In the genomic region with DNA sequence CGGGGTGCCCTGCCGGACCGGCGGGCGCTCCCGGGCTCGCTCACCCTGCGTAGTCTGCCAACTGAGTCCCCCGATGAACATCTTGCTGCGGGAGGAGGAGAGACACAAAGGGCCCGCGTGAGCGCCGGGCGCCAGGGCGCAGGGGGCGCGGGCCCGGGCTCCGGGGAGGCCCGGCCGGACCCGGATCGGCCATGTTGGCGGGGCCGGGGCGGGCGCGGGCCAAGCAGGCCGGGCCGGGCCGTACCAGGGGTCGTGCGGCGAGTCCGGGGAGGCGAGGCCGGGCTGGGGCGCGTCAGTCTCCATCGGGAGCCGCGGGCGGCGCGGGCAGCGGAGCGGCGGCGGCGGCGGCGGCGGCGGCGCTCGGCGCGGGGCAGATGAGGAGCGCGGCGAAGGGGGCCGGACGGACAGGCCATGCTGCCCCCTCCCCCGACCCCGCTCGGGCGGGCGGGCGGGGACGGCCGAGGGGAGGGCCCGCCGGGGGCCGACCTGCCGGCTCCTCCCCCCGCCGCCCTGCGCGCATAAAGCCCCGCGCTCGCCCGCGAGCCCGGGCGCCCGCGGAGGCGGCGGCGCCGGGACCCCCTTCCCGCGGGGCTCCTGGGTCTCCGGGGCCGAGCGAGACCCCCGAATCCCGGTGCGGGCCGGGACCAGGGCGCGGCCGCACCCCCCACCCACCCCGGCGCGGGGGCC, we compare ENCODE assay signal across 8 cellular contexts. TPM values are rescaled to one million over a fixed set of nuclear protein-coding genes. Genes with fewer than 3 reads are reported as not detected.
A peak's percentile ranks its signal among the peaks of the same experiment; 100 is the strongest.
DNase-seq lines count a peak whose midpoint lies in the region; ATAC-seq lines count a peak whose summit lies in the region.

TSS of gene MSI1 (minus strand) at position 376 of the 687 bp plus-strand sequence. CDS start at position 303, 73 bp downstream.

- H3K27ac Mint-ChIP-seq in naive thymus-derived CD8-positive, alpha-beta T cell = peak within 1 kb of the TSS in 3 of 10 donors; percentile 31 to 71 (median 36)

- H3K36me3 Mint-ChIP-seq in naive thymus-derived CD8-positive, alpha-beta T cell = peaks cover 0 to 10% (median 0%) of the 10 kb centered on the region in 3 donors

- H3K4me3 ChIP-seq in BLaER1 (peak within 1 kb of the TSS; percentile 64), MG63 (peak within 1 kb of the TSS; percentile 22; the same call in 1 of the 2 replicates), duodenal mucosa (ENCODE audit: low read depth in 1 of 2, low read length in 2 of 2) (peak within 1 kb of the TSS; percentile 61 to 63)

- peaks cover 13 to 19% (median 14%) of the 10 kb centered on the region in 4 donors for H3K4me1 Mint-ChIP-seq in naive thymus-derived CD8-positive, alpha-beta T cell

- H3K27me3 Mint-ChIP-seq in naive thymus-derived CD8-positive, alpha-beta T cell = peaks cover 46 to 87% (median 68%) of the 10 kb centered on the region in 5 donors

- peak within 1 kb of the TSS; percentile 70 to 87 (median 78) for H3K4me3 Mint-ChIP-seq in naive thymus-derived CD8-positive, alpha-beta T cell

- no peak within 1 kb of the TSS for H3K9ac ChIP-seq in BLaER1
- H3K9ac ChIP-seq in duodenal mucosa (ENCODE audit: low read depth in 1 of 2, low read length in 2 of 2) = peak within 1 kb of the TSS; percentile 57 to 60

- ATAC-seq in naive thymus-derived CD8-positive, alpha-beta T cell = peak; percentile 42 to 53

- H3K36me3 ChIP-seq in BLaER1 (no peaks in the 10 kb centered on the region), MG63 (no peaks in the 10 kb centered on the region), duodenal mucosa (ENCODE audit: control insufficient read depth in 1 of 2, insufficient read depth in 2 of 2, low read length in 2 of 2) (no peaks in the 10 kb centered on the region)

- H3K9me3 Mint-ChIP-seq in naive thymus-derived CD8-positive, alpha-beta T cell = no peaks in the 10 kb centered on the region

- H3K9me3 ChIP-seq in BLaER1 = no peaks in the 10 kb centered on the region
- H3K9me3 ChIP-seq in MG63 = no peaks in the 10 kb centered on the region
- H3K9me3 ChIP-seq in duodenal mucosa (ENCODE audit: control insufficient read depth in 1 of 2, low read length in 2 of 2) = no peaks in the 10 kb centered on the region

- 0 out of 2 replicates have a peak, but pooled peaks cover 8% of the 10 kb centered on the region for H3K4me1 ChIP-seq in BLaER1
- peaks cover 38% of the 10 kb centered on the region in 2 donors for H3K4me1 ChIP-seq in duodenal mucosa (ENCODE audit: control insufficient read depth in 1 of 2, insufficient read depth in 2 of 2, low read length in 2 of 2)

- DNase-seq in MG63 = no peak
- DNase-seq in naive thymus-derived CD8-positive, alpha-beta T cell = peak in 1 of 10 donors; percentile 4
- DNase-seq in NCI-H2107 treated with DMSO at 0.1 percent for 48 hours (lab: John Stamatoyannopoulos, UW; ENCODE audit: unreplicated experiment) = no peak
- DNase-seq in activated gamma-delta T cell (lab: John Stamatoyannopoulos, UW) = no peak
- no peak for DNase-seq in GM19238 (ENCODE audit: insufficient read length, low spot score)
- DNase-seq in NCI-H1930 (lab: John Stamatoyannopoulos, UW) = no peak

- peaks cover 20% of the 10 kb centered on the region; the same call in 1 of the 2 replicates for H4K20me1 ChIP-seq in BLaER1

- H3K4me2 ChIP-seq in BLaER1 = peak within 1 kb of the TSS; percentile 85

- POLR2A ChIA-PET in naive thymus-derived CD8-positive, alpha-beta T cell (lab: Charles Lee) = no interaction called here

- H3K27me3 ChIP-seq in BLaER1 (peaks cover 93% of the 10 kb centered on the region), MG63 (peaks cover 51% of the 10 kb centered on the region), duodenal mucosa (ENCODE audit: control insufficient read depth in 1 of 2, insufficient read depth in 2 of 2, low read length in 2 of 2) (peaks cover 19 to 29% of the 10 kb centered on the region in 2 donors)

- no peak within 1 kb of the TSS for H3K27ac ChIP-seq in BLaER1
- H3K27ac ChIP-seq in duodenal mucosa (ENCODE audit: low read depth, low read length) = peak within 1 kb of the TSS; percentile 27

RNA-seq across cellular contexts. Expression of gene MSI1, which starts in this region (rescaled TPM):
- total RNA-seq in MG63 (2014; rRNA removed; shearing (Covaris generic); ENCODE audit: low replicate concordance) = not detected in 2 replicates
- total RNA-seq in naive thymus-derived CD8-positive, alpha-beta T cell = not detected
- polyA plus RNA-seq in naive thymus-derived CD8-positive, alpha-beta T cell = not detected

Comparison
In these comparisons a context has a peak if more than half of its experiments do, and no peak if none do; other contexts are left out.
1. Peak in ATAC-seq in naive thymus-derived CD8-positive, alpha-beta T cell; RNA of the gene not detected or under 1 TPM.